Comparison of ENCODE assay signal across 20 cellular contexts in genomic region chrX:118349188-118349587, GRCh38. TPM values are rescaled to one million over a fixed set of nuclear protein-coding genes. Genes with fewer than 3 reads are reported as not detected.
DNase-seq lines count a peak whose midpoint lies in the region; ATAC-seq and TF ChIP-seq lines count a peak whose summit lies in the region.
"Had no signal": no experiment of that assay in that cellular context is flagged by ENCODE, and none has a peak within 500 bp of the region (broad histone marks: within the 10 kb centered on the region; RNA-seq: fewer than 3 reads in every experiment).

No MANE protein-coding gene starts in this region.

- no peaks in the 10 kb centered on the region for H3K27me3 ChIP-seq in CD4-positive, alpha-beta T cell (ENCODE audit: control insufficient read depth, insufficient read depth, low read length)
- H3K27me3 ChIP-seq in iPS-20b (ENCODE audit: insufficient read depth, low read length) (no peaks in the 10 kb centered on the region; the same call in 1 of the 2 replicates), body of pancreas (no peaks in the 10 kb centered on the region)
- H3K27me3 ChIP-seq: adrenal gland, upper lobe of left lung had no signal

- H3K27me3 Mint-ChIP-seq in CD4-positive, alpha-beta T cell: no peaks in the 10 kb centered on the region
- no peaks in the 10 kb centered on the region for H3K27me3 Mint-ChIP-seq in activated CD8-positive, alpha-beta T cell treated with anti-CD3 and anti-CD28 coated beads for 36 hours

- no peaks in the 10 kb centered on the region for H3K9me3 Mint-ChIP-seq in CD4-positive, alpha-beta T cell
- no peaks in the 10 kb centered on the region for H3K9me3 Mint-ChIP-seq in activated CD8-positive, alpha-beta T cell treated with anti-CD3 and anti-CD28 coated beads for 36 hours
- H3K9me3 Mint-ChIP-seq: activated naive CD4-positive, alpha-beta T cell treated with anti-CD3 and anti-CD28 coated beads for 36 hours; activated T-cell treated with anti-CD3 and anti-CD28 coated beads, Interleukin-2, amount 50 U/mL, for 4 hours; T-helper 1 cell treated with Interleukin-12 subunit alpha and Interleukin-12 subunit beta and Interleukin-4 antibody, amounts not matched to agents 30 μg/mL and 1 μg/mL, for 36 hours had no signal

- CTCF ChIA-PET in CD4-positive, alpha-beta T cell (lab: Charles Lee): interaction anchor here (0.7 kb wide), 1 partner anchor 386 kb away, joined by 4 read pairs; no protein-coding TSS in a partner anchor
- CTCF ChIA-PET in HEK293 (lab: Yijun Ruan, JAX): interaction anchor here (0.6 to 0.9 kb wide), 2 partner anchors 15 to 35 kb away, joined by 4 to 6 read pairs; no protein-coding TSS in a partner anchor
- CTCF ChIA-PET in activated CD8-positive, alpha-beta T cell treated with anti-CD3 and anti-CD28 coated beads for 36 hours (lab: Charles Lee): interaction anchor here (2.0 kb wide), 1 partner anchor 33 kb away, joined by 4 read pairs; no protein-coding TSS in a partner anchor

- DNase-seq in CD4-positive, alpha-beta T cell: no peak
- DNase-seq in activated CD8-positive, alpha-beta T cell treated with anti-CD3 and anti-CD28 coated beads for 36 hours: no peak
- DNase-seq in body of pancreas: no peak
- DNase-seq in inferior parietal cortex (ENCODE audit: extremely low spot score): no peak
- DNase-seq: activated naive CD4-positive, alpha-beta T cell treated with anti-CD3 and anti-CD28 coated beads for 36 hours; activated T-cell treated with anti-CD3 and anti-CD28 coated beads, Interleukin-2, amount 50 U/mL, for 4 hours; adrenal gland; islet precursor cell; MM.1S; NCI-H2029 treated with DMSO at 0.1 percent for 48 hours; NCI-H2227 treated with DMSO at 0.1 percent for 48 hours; right cardiac atrium; stimulated activated CD4-positive, alpha-beta T cell treated with anti-CD3 and anti-CD28 coated beads, Interleukin-2, amount 100 ng/mL, for 48 hours; substantia nigra; upper lobe of left lung had no signal

- no peak overlapping the region for H3K4me3 ChIP-seq in HEK293 (ENCODE audit: low read depth, low read length)
- H3K4me3 ChIP-seq in iPS-20b (ENCODE audit: low read length): peak overlapping the region; percentile 86; the same call in 1 of the 2 replicates
- H3K4me3 ChIP-seq in body of pancreas: no peak overlapping the region
- H3K4me3 ChIP-seq: adrenal gland, upper lobe of left lung had no signal

- POLR2A ChIA-PET in CD4-positive, alpha-beta T cell (lab: Charles Lee): no interaction called here
- POLR2A ChIA-PET in HEK293 (lab: Yijun Ruan, JAX): interaction anchor here (0.7 kb wide), 1 partner anchor 147 kb away, joined by 5 read pairs; the partner anchor contains the start of gene DOCK11
- POLR2A ChIA-PET in activated CD8-positive, alpha-beta T cell treated with anti-CD3 and anti-CD28 coated beads for 36 hours (lab: Charles Lee): interaction anchor here (0.7 kb wide), 1 partner anchor 78 kb away, joined by 3 read pairs; no protein-coding TSS in a partner anchor

- TF ChIP-seq POLR2A in body of pancreas (IDR thresholded peaks at IDR 0.05): no peak

- ATAC-seq in CD4-positive, alpha-beta T cell (ENCODE audit: poor library complexity): no peak
- ATAC-seq in activated CD8-positive, alpha-beta T cell treated with anti-CD3 and anti-CD28 coated beads for 36 hours: no peak
- no peak for ATAC-seq in GM21619 (IDR thresholded peaks at IDR 0.05; ENCODE audit: unreplicated experiment)
- ATAC-seq in body of pancreas: no peak
- no peak for ATAC-seq in GM18873 (IDR thresholded peaks at IDR 0.05; ENCODE audit: low FRiP score, unreplicated experiment)
- ATAC-seq: activated T-cell treated with anti-CD3 and anti-CD28 coated beads, Interleukin-2, amount 50 U/mL, for 4 hours; right cardiac atrium had no signal

- H3K4me3 Mint-ChIP-seq in CD4-positive, alpha-beta T cell: no peak overlapping the region
- H3K4me3 Mint-ChIP-seq in activated CD8-positive, alpha-beta T cell treated with anti-CD3 and anti-CD28 coated beads for 36 hours: peak overlapping the region; percentile 91

- H3K4me1 ChIP-seq in HEK293 (ENCODE audit: control insufficient read depth, insufficient read depth, low read length) (no peaks in the 10 kb centered on the region), iPS-20b (ENCODE audit: insufficient read depth, low read length) (peaks cover 11% of the 10 kb centered on the region; the same call in 1 of the 2 replicates), body of pancreas (no peaks in the 10 kb centered on the region)

- TF ChIP-seq CTCF in CD4-positive, alpha-beta T cell (IDR thresholded peaks at IDR 0.05): no peak
- TF ChIP-seq CTCF in HEK293 (tag by site-specific recombination; IDR thresholded peaks at IDR 0.05) (no peak), body of pancreas (IDR thresholded peaks at IDR 0.05) (no peak)
- TF ChIP-seq CTCF in activated CD8-positive, alpha-beta T cell treated with anti-CD3 and anti-CD28 coated beads for 36 hours (IDR thresholded peaks at IDR 0.05): no peak

- no peak overlapping the region for H3K9ac ChIP-seq in iPS-20b (ENCODE audit: low read depth, low read length)

- peaks cover 59% of the 10 kb centered on the region for H3K4me1 Mint-ChIP-seq in CD4-positive, alpha-beta T cell (ENCODE audit: low read depth)
- peaks cover 46% of the 10 kb centered on the region for H3K4me1 Mint-ChIP-seq in activated CD8-positive, alpha-beta T cell treated with anti-CD3 and anti-CD28 coated beads for 36 hours (ENCODE audit: low read depth)

- H3K27ac Mint-ChIP-seq in CD4-positive, alpha-beta T cell: peak overlapping the region; percentile 99
- H3K27ac Mint-ChIP-seq in activated CD8-positive, alpha-beta T cell treated with anti-CD3 and anti-CD28 coated beads for 36 hours: no peak overlapping the region
- H3K27ac Mint-ChIP-seq: activated naive CD4-positive, alpha-beta T cell treated with anti-CD3 and anti-CD28 coated beads for 36 hours had no signal

- H3K36me3 ChIP-seq in HEK293 (ENCODE audit: control insufficient read depth in 2 of 2, insufficient read depth in 1 of 2, low read length in 2 of 2): no peaks in the 10 kb centered on the region
- H3K36me3 ChIP-seq in iPS-20b (ENCODE audit: insufficient read depth, low read depth, low read length): no peaks in the 10 kb centered on the region
- no peaks in the 10 kb centered on the region for H3K36me3 ChIP-seq in body of pancreas (replicated peaks in 1 of 2; ENCODE audit: insufficient read depth in 1 of 2, low read depth in 2 of 2)
- H3K36me3 ChIP-seq: adrenal gland, upper lobe of left lung had no signal

- H3K9me3 ChIP-seq in CD4-positive, alpha-beta T cell (ENCODE audit: control insufficient read depth, low read length): no peaks in the 10 kb centered on the region
- H3K9me3 ChIP-seq in HEK293 (ENCODE audit: control insufficient read depth, insufficient read depth, low read depth, low read length): no peaks in the 10 kb centered on the region
- H3K9me3 ChIP-seq in iPS-20b (ENCODE audit: insufficient read depth, low read depth, low read length): no peaks in the 10 kb centered on the region
- no peaks in the 10 kb centered on the region for H3K9me3 ChIP-seq in body of pancreas
- H3K9me3 ChIP-seq: adrenal gland, upper lobe of left lung had no signal

- intact Hi-C loops in CD4-positive, alpha-beta T cell (cut with DNase I, micrococcal nuclease): loop anchor here (10.0 kb wide), 2 partner anchors 46 to 886 kb away; partner anchors contain the start of gene PGRMC1 (in 1 of the 2)
- intact Hi-C loops in activated CD8-positive, alpha-beta T cell treated with anti-CD3 and anti-CD28 coated beads for 36 hours (cut with micrococcal nuclease): no loop called here
- intact Hi-C loops in body of pancreas (cut with DNase I): no loop called here

- H3K27ac ChIP-seq in CD4-positive, alpha-beta T cell (ENCODE audit: low read depth, low read length): no peak overlapping the region
- H3K27ac ChIP-seq in HEK293 (ENCODE audit: extremely low read depth, low read depth, low read length) (no peak overlapping the region), iPS-20b (ENCODE audit: low read length) (no peak overlapping the region), body of pancreas (no peak overlapping the region)
- H3K27ac ChIP-seq: adrenal gland had no signal

- H3K36me3 Mint-ChIP-seq in CD4-positive, alpha-beta T cell (ENCODE audit: low read depth): peaks cover 18% of the 10 kb centered on the region
- no peaks in the 10 kb centered on the region for H3K36me3 Mint-ChIP-seq in activated CD8-positive, alpha-beta T cell treated with anti-CD3 and anti-CD28 coated beads for 36 hours (ENCODE audit: low read depth)

- WGBS in body of pancreas, 2 donors: 100% methylated on average over 2 of the region's 2 CpGs

TF ChIP-seq in HEK293, 187 proteins besides CTCF, POLR2A, EP300 and RAD21:
- TF ChIP-seq ZNF121 (tag by site-specific recombination; IDR thresholded peaks at IDR 0.05): peak; percentile 97
- no peak for TF ChIP-seq ZNF155 (tag by site-specific recombination; IDR thresholded peaks at IDR 0.05)

RNA-seq across cellular contexts. Expression of gene WDR44, which starts 3.3 kb away (rescaled TPM):
- 10 to 100 TPM; 11.7 to 12.2 TPM for total RNA-seq in CD4-positive, alpha-beta T cell
- 10 to 100 TPM in 1 of 2 experiments, 1 to 10 TPM in 1; 9.9 to 10.2 TPM for total RNA-seq in activated CD8-positive, alpha-beta T cell treated with anti-CD3 and anti-CD28 coated beads for 36 hours
- 10 to 100 TPM in 1 of 2 donors, 1 to 10 TPM in 1; 9.9 to 10.1 TPM for total RNA-seq in body of pancreas

Comparison
In these comparisons a context has a peak if more than half of its experiments do, and no peak if none do; other contexts are left out.
1. intact Hi-C loops: an anchor here in CD4-positive, alpha-beta T cell (10.0 kb wide); none called in activated CD8-positive, alpha-beta T cell treated with anti-CD3 and anti-CD28 coated beads for 36 hours and body of pancreas.